In genomic region chr3:195212033-195212748, GRCh38 we compare ENCODE assay signal across 20 cellular contexts. TPM values are rescaled to one million over a fixed set of nuclear protein-coding genes. Genes with fewer than 3 reads are reported as not detected.
DNase-seq lines count a peak whose midpoint lies in the region; ATAC-seq, FAIRE-seq and TF ChIP-seq lines count a peak whose summit lies in the region.
"Had no signal": no experiment of that assay in that cellular context is flagged by ENCODE, and none has a peak within 500 bp of the region (broad histone marks: within the 10 kb centered on the region; RNA-seq: fewer than 3 reads in every experiment).

No MANE protein-coding gene starts in this region.

- no peak overlapping the region for H3K23ac ChIP-seq in H1 (ENCODE audit: insufficient read length)

- peaks cover 4% of the 10 kb centered on the region for H3K9me3 Mint-ChIP-seq in type B pancreatic cell
- H3K9me3 Mint-ChIP-seq: CD4-positive, alpha-beta T cell had no signal

- H3K23me2 ChIP-seq in H1 (ENCODE audit: low read depth, low read length): no peaks in the 10 kb centered on the region

- H3K4me2 ChIP-seq in H1 (ENCODE audit: insufficient read depth in 1 of 2, low read depth in 2 of 2, low read length in 2 of 2): no peak overlapping the region
- H3K4me2 ChIP-seq: GM23338 had no signal

- peaks cover 0 to 63% of the 10 kb centered on the region in 2 experiments; a peak in 3 of 4 replicates for H3K79me2 ChIP-seq in H1 (ENCODE audit: control insufficient read depth in 1 of 2, insufficient read depth in 2 of 2, low read length in 2 of 2)

- TF ChIP-seq EP300 in H1 (IDR thresholded peaks at IDR 0.05; ENCODE audit: borderline replicate concordance in 1 of 2, low read depth in 2 of 2, low read length in 2 of 2): no peak

- no peak overlapping the region for H3K27ac Mint-ChIP-seq in type B pancreatic cell
- H3K27ac Mint-ChIP-seq: CD4-positive, alpha-beta T cell; GM23338 had no signal

- H3K4ac ChIP-seq in H1 (replicated peaks; ENCODE audit: insufficient read length, low read depth, low read length): no peak overlapping the region

- no peak overlapping the region for H3K14ac ChIP-seq in H1 (ENCODE audit: insufficient read length)

- TF ChIP-seq RAD21 in H1 (IDR thresholded peaks at IDR 0.05 in 1 of 2, conservative IDR thresholded peaks at IDR 0.05 in 1 of 2; ENCODE audit: low read depth in 2 of 2, low read length in 2 of 2): no peak

- TF ChIP-seq POLR2A in H1 (IDR thresholded peaks at IDR 0.05; ENCODE audit: control extremely low read depth in 1 of 2, low read depth in 2 of 2, low read length in 2 of 2): no peak

- peaks cover 22% of the 10 kb centered on the region for H3K4me1 Mint-ChIP-seq in type B pancreatic cell (ENCODE audit: unreplicated experiment)

- H4K8ac ChIP-seq in H1 (ENCODE audit: extremely low read depth, insufficient read depth, low read length): no peak overlapping the region; the same call in 1 of the 2 replicates

- no peaks in the 10 kb centered on the region for H3K27me3 Mint-ChIP-seq in type B pancreatic cell
- H3K27me3 Mint-ChIP-seq: CD4-positive, alpha-beta T cell had no signal

- H3K56ac ChIP-seq in H1 (replicated peaks; ENCODE audit: insufficient read length, low read depth, low read length): no peak overlapping the region

- no peak overlapping the region for H2AFZ ChIP-seq in H1 (ENCODE audit: low read length)
- H2AFZ ChIP-seq: GM23338 had no signal

- FAIRE-seq in H1 (lab: Jason Lieb, UNC): no peak
- FAIRE-seq: A204.1, GM19239 had no signal

- peaks cover 13% of the 10 kb centered on the region for H3K79me1 ChIP-seq in H1 (ENCODE audit: low read depth, low read length)

- no peak overlapping the region for H2BK12ac ChIP-seq in H1 (ENCODE audit: low read depth, low read length)

- 91% methylated on average over 21 of the region's 22 CpGs; no CpG with 5 or more reads in 1 of the 2 experiments for WGBS in H1 (ENCODE audit: extremely low coverage in 1 of 2, insufficient coverage in 1 of 2, insufficient read length in 1 of 2, insufficient replicate concordance in 2 of 2, low coverage in 1 of 2, low lambda C conversion rate in 2 of 2, missing lambda C conversion rate in 1 of 2), 2 experiments

- no peak overlapping the region for H4K5ac ChIP-seq in H1 (ENCODE audit: insufficient read length, low read depth, low read length)

- CTCF ChIA-PET in H1 (lab: Charles Lee; ENCODE audit: partially characterized antibody): no interaction called here

- H2AK5ac ChIP-seq in H1 (ENCODE audit: low read depth, low read length): no peak overlapping the region

- peaks cover 4% of the 10 kb centered on the region for H3K36me3 Mint-ChIP-seq in type B pancreatic cell

- intact Hi-C loops in sciatic nerve (cut with DNase I): no loop called here

- TF ChIP-seq CTCF in H1 (IDR thresholded peaks at IDR 0.05; ENCODE audit: control extremely low read depth in 1 of 3, insufficient read depth in 1 of 3, low read depth in 1 of 3, low read length in 3 of 3): no peak
- no peak for TF ChIP-seq CTCF in type B pancreatic cell (conservative IDR thresholded peaks at IDR 0.05)

- H3K18ac ChIP-seq in H1 (ENCODE audit: extremely low read depth, low read length): no peak overlapping the region

- no peak overlapping the region for H3K4me3 Mint-ChIP-seq in type B pancreatic cell
- H3K4me3 Mint-ChIP-seq: CD4-positive, alpha-beta T cell; GM23338 had no signal

- no peak overlapping the region for H4K91ac ChIP-seq in H1 (replicated peaks; ENCODE audit: insufficient read length, low read length)

- no peak overlapping the region for H3K9ac ChIP-seq in H1 (replicated peaks in 1 of 4; ENCODE audit: extremely low read depth in 1 of 4, low read depth in 3 of 4, low read length in 3 of 4)

- H2BK5ac ChIP-seq in H1 (ENCODE audit: low read depth, low read length): 0 out of 2 replicates have a peak overlapping the region, but pooled peaks have one; percentile 4

- H3K27ac ChIP-seq in H1 (ENCODE audit: low read depth, low read length): no peak overlapping the region

- H3K27me3 ChIP-seq in H1 (replicated peaks in 1 of 4; ENCODE audit: control insufficient read depth in 3 of 4, extremely low read depth in 1 of 4, insufficient read depth in 3 of 4, low read length in 3 of 4): no peaks in the 10 kb centered on the region

- H3K36me3 ChIP-seq in H1 (ENCODE audit: control insufficient read depth in 2 of 4, insufficient read depth in 4 of 4, low read length in 3 of 4): no peaks in the 10 kb centered on the region

- peaks cover 0 to 7% of the 10 kb centered on the region in 2 experiments for H4K20me1 ChIP-seq in H1 (replicated peaks in 1 of 2; ENCODE audit: control insufficient read depth in 1 of 2, insufficient read depth in 2 of 2, low read length in 2 of 2)

- H2BK15ac ChIP-seq in H1 (ENCODE audit: low read length): no peak overlapping the region

- peak; percentile 38 for DNase-seq in EH (ENCODE audit: low read depth)
- no peak for DNase-seq in H1 (ENCODE audit: low read depth in 1 of 2, low spot score in 2 of 2)
- DNase-seq in mucosa of gallbladder (ENCODE audit: low spot score): peak; percentile 3
- DNase-seq in type B pancreatic cell (ENCODE audit: extremely low spot score, unreplicated experiment): peak; percentile 39
- DNase-seq in COLO668 (lab: John Stamatoyannopoulos, UW; ENCODE audit: unreplicated experiment): no peak
- no peak for DNase-seq in sciatic nerve (ENCODE audit: low spot score)
- DNase-seq: CD4-positive, alpha-beta T cell; DMS153; GF-D8; KBM-7; NCI-H1105; NCI-H2081 treated with DMSO at 0.1 percent for 48 hours; NCI-H510A treated with DMSO at 0.1 percent for 48 hours; NCI-H774; Right ventricle myocardium superior had no signal

- H3K4me1 ChIP-seq in H1 (replicated peaks in 1 of 4; ENCODE audit: control insufficient read depth in 3 of 4, insufficient read depth in 4 of 4, low read length in 3 of 4): peaks cover 0 to 23% (median 12%) of the 10 kb centered on the region in 4 experiments; a peak in 6 of 7 replicates

- no peak overlapping the region for H2BK20ac ChIP-seq in H1 (ENCODE audit: low read length)

- ATAC-seq in HG03159 (IDR thresholded peaks at IDR 0.05; ENCODE audit: unreplicated experiment) (no peak), sciatic nerve (no peak)
- ATAC-seq: GM23338, HCT116 had no signal

- POLR2A ChIA-PET in H1 (lab: Charles Lee; ENCODE audit: partially characterized antibody): no interaction called here

- H3K9me3 ChIP-seq in H1 (ENCODE audit: insufficient read depth in 2 of 2, low read depth in 1 of 2, low read length in 1 of 2): no peaks in the 10 kb centered on the region

- no peak overlapping the region for H3K4me3 ChIP-seq in H1 (ENCODE audit: extremely low read depth in 1 of 4, insufficient read depth in 2 of 4, low read depth in 3 of 4, low read length in 4 of 4)
- H3K4me3 ChIP-seq: GM23338 had no signal

- no peak overlapping the region for H2BK120ac ChIP-seq in H1 (replicated peaks; ENCODE audit: low read depth, low read length)

TF ChIP-seq in H1, 55 proteins besides CTCF, POLR2A, EP300 and RAD21:
- TF ChIP-seq MAFK (IDR thresholded peaks at IDR 0.05; ENCODE audit: low read depth, low read length) (no peak), GABPA (IDR thresholded peaks at IDR 0.05; ENCODE audit: borderline replicate concordance, insufficient read depth, low read length) (no peak), FOSL1 (IDR thresholded peaks at IDR 0.05; ENCODE audit: insufficient read depth, low read depth, low read length) (no peak), RBBP5 (IDR thresholded peaks at IDR 0.05; ENCODE audit: borderline replicate concordance, low read depth, low read length) (no peak), KDM4A (IDR thresholded peaks at IDR 0.05; ENCODE audit: low read depth, low read length, severe bottlenecking) (no peak), RXRA (IDR thresholded peaks at IDR 0.05; ENCODE audit: insufficient read depth, low read depth, low read length) (no peak), EGR1 (IDR thresholded peaks at IDR 0.05; ENCODE audit: borderline replicate concordance, low read depth, low read length) (no peak), CEBPB (IDR thresholded peaks at IDR 0.05; ENCODE audit: low read depth, low read length) (no peak), E2F6 (IDR thresholded peaks at IDR 0.05) (no peak), SP2 (IDR thresholded peaks at IDR 0.05; ENCODE audit: low read length) (no peak), BCL11A (IDR thresholded peaks at IDR 0.05; ENCODE audit: low read depth in 2 of 2, low read length in 2 of 2) (no peak), RNF2 (IDR thresholded peaks at IDR 0.05; ENCODE audit: borderline replicate concordance, low read depth, low read length, missing control alignments, poor library complexity, severe bottlenecking) (no peak), SAP30 (IDR thresholded peaks at IDR 0.05; ENCODE audit: insufficient read depth, insufficient replicate concordance, low read length) (no peak), KDM5A (IDR thresholded peaks at IDR 0.05; ENCODE audit: low read length) (no peak), JUN (IDR thresholded peaks at IDR 0.05; ENCODE audit: low read depth, low read length) (no peak)
TF ChIP-seq in H1: peak in this region for 0.

RNA-seq across cellular contexts. Expression of gene XXYLT1, which starts 58.8 kb away (rescaled TPM):
- 23.8 and 24.5 TPM in 2 replicates for total RNA-seq in H1 (2021; fragmentation: NEBNext Ultra II Directional; extraction: Animal tissue kit (Norgen Biotek cat#: 25700))
- polyA plus RNA-seq in H1 (2011; rRNA removed): 18.9 and 20.2 TPM in 2 replicates
- 21.1 TPM for polyA plus RNA-seq in H1 (2011; cell fraction: cytosol; rRNA removed)
- 14.9 TPM for polyA plus RNA-seq in H1 (2011; cell fraction: nucleus; rRNA removed)
- polyA plus RNA-seq in H1 (2012, experiment 1 of 2): 19.3 to 20.5 TPM (median 20.0 TPM) in 4 replicates
- polyA plus RNA-seq in H1 (2012, experiment 2 of 2): 25.8 TPM
- 29.3 TPM for polyA plus RNA-seq in H1 (2013, experiment 1 of 2)
- 32.6 TPM for polyA plus RNA-seq in H1 (2013, experiment 2 of 2)
- 15.2 and 16.2 TPM in 2 replicates for polyA minus RNA-seq in H1 (2011; rRNA and poly(A)+ RNA removed)
- polyA minus RNA-seq in H1 (2011; cell fraction: cytosol; rRNA and poly(A)+ RNA removed): 22.8 TPM
- polyA minus RNA-seq in H1 (2011; cell fraction: nucleus; rRNA and poly(A)+ RNA removed): 31.3 TPM
- total RNA-seq in mucosa of gallbladder: 8.8 TPM
- total RNA-seq in type B pancreatic cell (ENCODE audit: low replicate concordance): 10.4 and 27.0 TPM in 2 replicates
- 11.0 TPM for total RNA-seq in sciatic nerve

Comparison
In these comparisons a context has a peak if more than half of its experiments do, and no peak if none do; other contexts are left out.
1. DNase-seq: peak in EH (single experiment), mucosa of gallbladder (single experiment) and type B pancreatic cell (single experiment); none in H1 (0 of 2), COLO668 (single experiment) and sciatic nerve (single experiment).